22 cellular contexts compared by ENCODE assay signal in the genomic region with DNA sequence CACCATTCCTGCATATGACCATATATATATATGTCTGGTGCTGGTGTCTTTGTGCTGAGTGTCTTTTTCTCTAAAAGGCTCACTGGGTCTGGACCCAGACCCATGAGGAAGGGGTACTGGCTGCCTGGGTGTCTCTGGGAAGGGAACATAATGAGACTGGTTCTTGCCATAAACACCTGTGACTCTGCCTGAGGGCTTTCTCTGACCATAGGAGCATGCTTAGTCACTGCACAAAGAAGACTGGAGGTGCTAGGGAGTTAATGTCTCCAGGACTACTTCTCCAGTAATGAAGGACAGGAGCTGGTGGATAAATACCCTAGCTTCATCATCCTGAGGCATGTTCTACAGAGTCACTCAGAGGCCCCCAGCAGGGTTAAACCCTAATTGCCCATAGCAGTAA.
"Had no signal": no experiment of that assay in that cellular context is flagged by ENCODE, and none has a peak within 500 bp of the region (broad histone marks: within the 10 kb centered on the region; RNA-seq: fewer than 3 reads in every experiment).

No MANE protein-coding gene starts in this region.

- DNase-seq: dermis blood vessel endothelial cell; effector memory CD4-positive, alpha-beta T cell; erythroblast; esophagus squamous epithelium; hypothalamus; immature natural killer cell; natural killer cell; occipital lobe; pancreas; right lobe of liver; small intestine; stimulated activated CD4-positive, alpha-beta T cell treated with anti-CD3 and anti-CD28 coated beads, Interleukin-15, amount 100 ng/mL, for 24 hours; stimulated activated CD4-positive, alpha-beta T cell treated with anti-CD3 and anti-CD28 coated beads, Interleukin-2, amount 100 ng/mL, for 48 hours; stimulated activated CD8-positive, alpha-beta memory T cell treated with anti-CD3 and anti-CD28 coated beads, Interleukin-4, amount 100 ng/mL, for 48 hours; stimulated activated naive CD4-positive, alpha-beta T cell; stimulated activated naive CD8-positive, alpha-beta T cell treated with anti-CD3 and anti-CD28 coated beads, Interleukin-15, amount 100 ng/mL, for 72 hours; transverse colon; upper lobe of right lung; uterus had no signal

- H3K4me3 ChIP-seq: coronary artery, esophagus squamous epithelium, lung, pancreas, right lobe of liver, suprapubic skin, transverse colon, upper lobe of right lung, uterus had no signal
